11 cellular contexts compared by ENCODE assay signal in genomic region chr1:184861755-184862336, GRCh38.
"Had no signal": no experiment of that assay in that cellular context is flagged by ENCODE, and none has a peak within 500 bp of the region (broad histone marks: within the 10 kb centered on the region; RNA-seq: fewer than 3 reads in every experiment).

No MANE protein-coding gene starts in this region.

- H3K4me3 ChIP-seq: dorsolateral prefrontal cortex, esophagus muscularis mucosa had no signal

- H3K27me3 ChIP-seq: esophagus muscularis mucosa had no signal

- H3K36me3 ChIP-seq: esophagus muscularis mucosa had no signal

- H3K9me3 ChIP-seq: esophagus muscularis mucosa had no signal

- H3K27ac Mint-ChIP-seq: activated naive CD8-positive, alpha-beta T cell; activated T-cell treated with anti-CD3 and anti-CD28 coated beads, Interleukin-2, amount 50 U/mL, for 24 hours; T-cell had no signal

- H3K4me3 Mint-ChIP-seq: activated naive CD8-positive, alpha-beta T cell; activated T-cell treated with anti-CD3 and anti-CD28 coated beads, Interleukin-2, amount 50 U/mL, for 24 hours; immature natural killer cell; natural killer cell treated with Interleukin-12 subunit alpha and Interleukin-12 subunit beta and Interleukin-15 and Interleukin-18, amount 100 ng/mL, for 72 hours; T-cell had no signal

- H3K9me3 Mint-ChIP-seq: activated T-cell treated with anti-CD3 and anti-CD28 coated beads, Interleukin-2, amount 50 U/mL, for 24 hours; natural killer cell treated with Interleukin-12 subunit alpha and Interleukin-12 subunit beta and Interleukin-15 and Interleukin-18, amount 100 ng/mL, for 72 hours; T-cell had no signal

- H3K27me3 Mint-ChIP-seq: activated naive CD8-positive, alpha-beta T cell; natural killer cell treated with Interleukin-12 subunit alpha and Interleukin-12 subunit beta and Interleukin-15 and Interleukin-18, amount 100 ng/mL, for 72 hours; T-cell had no signal

- ATAC-seq: natural killer cell treated with Interleukin-12 subunit alpha and Interleukin-12 subunit beta and Interleukin-15 and Interleukin-18, amount 100 ng/mL, for 72 hours; T-cell had no signal

- H3K27ac ChIP-seq: dorsolateral prefrontal cortex, esophagus muscularis mucosa had no signal

- DNase-seq: activated effector memory CD4-positive, alpha-beta T cell treated with Interleukin-2 at 50 U/mL for 16 hours; activated T-cell treated with anti-CD3 and anti-CD28 coated beads, Interleukin-2, amount 50 U/mL, for 24 hours; immature natural killer cell; left cardiac atrium; occipital lobe; stimulated activated CD4-positive, alpha-beta T cell treated with anti-CD3 and anti-CD28 coated beads, Interleukin-4, amount 100 ng/mL, for 24 hours; T-cell had no signal
